Comparison of ENCODE assay signal across 8 cellular contexts in the genomic region with DNA sequence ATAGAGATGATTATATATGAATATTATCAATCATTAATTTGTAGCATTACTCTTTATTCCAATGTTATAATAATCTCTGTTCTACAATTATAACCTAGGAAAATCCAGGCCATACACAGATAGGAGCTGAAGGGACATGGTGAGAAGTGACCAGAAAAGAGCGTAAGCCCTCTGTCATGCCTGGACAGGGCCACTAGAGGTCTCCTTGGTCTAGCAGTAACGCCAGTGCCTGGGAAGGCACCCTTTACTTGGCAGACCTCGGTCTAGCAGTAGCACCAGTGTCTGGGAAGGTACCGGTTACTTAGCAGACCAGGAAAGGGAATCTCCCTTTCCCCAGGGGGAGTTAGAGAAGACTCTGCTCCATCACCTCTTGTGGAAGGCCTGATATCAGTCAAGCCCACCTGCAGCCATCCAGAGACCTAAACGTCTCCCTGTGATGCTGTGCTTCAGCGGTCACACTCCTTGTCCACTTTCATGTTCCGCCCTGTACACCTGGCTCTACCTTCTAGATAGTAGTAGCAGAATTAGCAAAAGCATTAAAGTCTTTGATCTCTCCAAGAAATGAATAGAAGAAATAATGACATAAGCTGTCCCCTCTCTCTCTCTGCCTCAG.
A peak's percentile ranks its signal among the peaks of the same experiment; 100 is the strongest.
DNase-seq lines count a peak whose midpoint lies in the region; ATAC-seq and TF ChIP-seq lines count a peak whose summit lies in the region.

No MANE protein-coding gene starts in this region.

- no peaks in the 10 kb centered on the region for H3K79me2 ChIP-seq in OCI-LY1 (ENCODE audit: insufficient read depth, low read length)

- ATAC-seq in GM19043 (IDR thresholded peaks at IDR 0.05; ENCODE audit: low read depth, unreplicated experiment) (peak; percentile 92), HG03097 (IDR thresholded peaks at IDR 0.05; ENCODE audit: low FRiP score, unreplicated experiment) (peak; percentile 98), mucosa of descending colon (peak; percentile 76)

- H3K9me3 ChIP-seq in OCI-LY1 (ENCODE audit: low read length), result no peaks in the 10 kb centered on the region
- H3K9me3 ChIP-seq in colonic mucosa, result no peaks in the 10 kb centered on the region
- no peaks in the 10 kb centered on the region for H3K9me3 ChIP-seq in mucosa of descending colon
- no peaks in the 10 kb centered on the region for H3K9me3 ChIP-seq in effector memory CD4-positive, alpha-beta T cell (ENCODE audit: control insufficient read depth, low read length)

- H3F3A ChIP-seq in OCI-LY1 (ENCODE audit: insufficient read depth, low read length), result no peaks in the 10 kb centered on the region

- no peaks in the 10 kb centered on the region for H3K4me1 ChIP-seq in OCI-LY1 (ENCODE audit: insufficient read depth, low read length, severe bottlenecking)
- no peaks in the 10 kb centered on the region for H3K4me1 ChIP-seq in colonic mucosa
- H3K4me1 ChIP-seq in mucosa of descending colon (ENCODE audit: low read depth), result no peaks in the 10 kb centered on the region
- no peaks in the 10 kb centered on the region for H3K4me1 ChIP-seq in effector memory CD4-positive, alpha-beta T cell (ENCODE audit: control insufficient read depth, insufficient read depth, low read length, poor library complexity, severe bottlenecking)

- H3K4me3 ChIP-seq in OCI-LY1 (ENCODE audit: low read depth, low read length, poor library complexity, severe bottlenecking) (no peak overlapping the region), colonic mucosa (no peak overlapping the region), mucosa of descending colon (no peak overlapping the region)
- H3K4me3 ChIP-seq in effector memory CD4-positive, alpha-beta T cell (ENCODE audit: insufficient read depth, low read depth, low read length, poor library complexity, severe bottlenecking), result no peak overlapping the region

- peak; percentile 96 for DNase-seq in DMS53 treated with DMSO at 0.1 percent for 48 hours (lab: John Stamatoyannopoulos, UW; ENCODE audit: unreplicated experiment)
- peak; percentile 56 for DNase-seq in colonic mucosa
- peak in 2 of 3 donors; percentile 53 to 68 for DNase-seq in mucosa of descending colon
- DNase-seq in effector memory CD4-positive, alpha-beta T cell, result no peak
- no peak for DNase-seq in HuH-7.5 (ENCODE audit: low spot score)

- H3K27me3 ChIP-seq in OCI-LY1 (ENCODE audit: insufficient read depth, low read length) (no peaks in the 10 kb centered on the region), colonic mucosa (no peaks in the 10 kb centered on the region)
- H3K27me3 ChIP-seq in effector memory CD4-positive, alpha-beta T cell (replicated peaks; ENCODE audit: control insufficient read depth, insufficient read depth, low read length, poor library complexity, severe bottlenecking), result no peaks in the 10 kb centered on the region

- H3K36me3 ChIP-seq in OCI-LY1 (ENCODE audit: insufficient read depth, low read length), result no peaks in the 10 kb centered on the region
- H3K36me3 ChIP-seq in colonic mucosa, result no peaks in the 10 kb centered on the region
- H3K36me3 ChIP-seq in mucosa of descending colon (ENCODE audit: low read depth), result no peaks in the 10 kb centered on the region
- H3K36me3 ChIP-seq in effector memory CD4-positive, alpha-beta T cell (ENCODE audit: control insufficient read depth, insufficient read depth, low read length), result no peaks in the 10 kb centered on the region

- TF ChIP-seq CTCF in OCI-LY1 (IDR thresholded peaks at IDR 0.05; ENCODE audit: low read length) (peak; percentile 70), colonic mucosa (IDR thresholded peaks at IDR 0.05) (peak; percentile 59), mucosa of descending colon (IDR thresholded peaks at IDR 0.05) (no peak)

- H3K9me2 ChIP-seq in OCI-LY1 (ENCODE audit: low read depth, low read length), result no peaks in the 10 kb centered on the region

- H3K27ac ChIP-seq in OCI-LY1 (ENCODE audit: low read depth, low read length, poor library complexity, severe bottlenecking), result no peak overlapping the region
- H3K27ac ChIP-seq in colonic mucosa, result no peak overlapping the region
- H3K27ac ChIP-seq in effector memory CD4-positive, alpha-beta T cell (ENCODE audit: insufficient read depth, low read length, poor library complexity, severe bottlenecking), result no peak overlapping the region

- H3K9ac ChIP-seq in OCI-LY1 (ENCODE audit: low read length) (no peak overlapping the region), colonic mucosa (ENCODE audit: low read depth in 2 of 2, low read length in 2 of 2) (no peak overlapping the region)

- no peaks in the 10 kb centered on the region for H4K20me1 ChIP-seq in OCI-LY1 (ENCODE audit: insufficient read depth, low read length)

- H2AFZ ChIP-seq in OCI-LY1 (ENCODE audit: low read length), result no peak overlapping the region

- H3K4me2 ChIP-seq in OCI-LY1 (ENCODE audit: low read length), result no peak overlapping the region

- intact Hi-C loops in colonic mucosa (cut with DNase I) (loop anchor here (5.0 kb wide), 1 partner anchor 446 kb away; a partner anchor contains a TSS), mucosa of descending colon (cut with DNase I, micrococcal nuclease) (no loop called here)

Comparison
In these comparisons a context has a peak if more than half of its experiments do, and no peak if none do; other contexts are left out.
1. DNase-seq: peak in DMS53 treated with DMSO at 0.1 percent for 48 hours (single experiment), colonic mucosa (single experiment) and mucosa of descending colon (2 of 3); none in effector memory CD4-positive, alpha-beta T cell (0 of 3) and HuH-7.5 (single experiment).
2. Peak in every context shown above with its lines, with median percentiles within 50 percentile points of each other: ATAC-seq.